In the genomic region with DNA sequence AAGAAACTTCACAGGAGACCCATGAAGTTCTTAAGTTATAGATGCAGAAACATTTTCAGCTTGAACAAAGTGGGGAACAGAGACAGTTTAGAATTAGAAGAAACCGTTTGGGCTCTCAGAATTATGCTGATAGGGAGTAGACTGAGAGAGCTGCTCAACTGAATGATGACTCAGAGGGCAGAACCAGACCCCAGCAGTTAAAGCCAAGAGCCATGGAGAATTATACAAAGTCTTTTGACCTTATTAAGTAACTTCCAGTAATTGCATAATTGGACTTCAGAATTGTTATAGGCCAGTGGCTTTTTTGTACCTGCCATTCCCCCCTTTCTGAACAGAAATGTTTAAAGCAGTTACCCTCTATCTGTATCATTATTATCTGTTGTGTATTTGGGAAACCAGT, we compare ENCODE assay signal across 27 cellular contexts.
DNase-seq lines count a peak whose midpoint lies in the region; ATAC-seq, FAIRE-seq and TF ChIP-seq lines count a peak whose summit lies in the region.
"Had no signal": no experiment of that assay in that cellular context is flagged by ENCODE, and none has a peak within 500 bp of the region (broad histone marks: within the 10 kb centered on the region; RNA-seq: fewer than 3 reads in every experiment).

No MANE protein-coding gene starts in this region.

- TF ChIP-seq CTCF in BE2C (IDR thresholded peaks at IDR 0.05; ENCODE audit: low read depth, low read length): no peak
- TF ChIP-seq CTCF in choroid plexus epithelial cell (conservative IDR thresholded peaks at IDR 0.05; ENCODE audit: low read depth, low read length): no peak

- ATAC-seq in HG03108 (IDR thresholded peaks at IDR 0.05; ENCODE audit: unreplicated experiment): no peak
- ATAC-seq: HepG2 had no signal

- no peaks in the 10 kb centered on the region for H3K9me3 ChIP-seq in BE2C
- H3K9me3 ChIP-seq: BLaER1, SJSA1 had no signal

- DNase-seq in BE2C (peak; percentile 30), NCI-H226 (peak; percentile 29), choroid plexus epithelial cell (ENCODE audit: low read depth) (peak; percentile 9), kidney tubule cell (ENCODE audit: low spot score) (peak; percentile 21), T-helper 2 cell (no peak), epidermal melanocyte (ENCODE audit: insufficient read length, low spot score) (no peak), GM19239 (ENCODE audit: insufficient read length, low spot score) (no peak)
- DNase-seq: CD4-positive, CD25-positive, alpha-beta regulatory T cell; HCEC 1CT; Karpas-422; MV-4-11; NCI-H1105 treated with DMSO at 0.1 percent for 48 hours; NCI-H146; NCI-H1930; NCI-H2107; NCI-H446; NCI-H524 treated with DMSO at 0.1 percent for 48 hours; NCI-H774; Right ventricle myocardium superior; RPMI8226 had no signal

- H3K4me3 ChIP-seq in BE2C (ENCODE audit: low read depth, low read length) (no peak overlapping the region), choroid plexus epithelial cell (ENCODE audit: low read depth, low read length) (no peak overlapping the region)
- H3K4me3 ChIP-seq: BLaER1, SJSA1 had no signal

- H3K36me3 ChIP-seq in BE2C: no peaks in the 10 kb centered on the region
- H3K36me3 ChIP-seq: BLaER1, SJSA1 had no signal

- no peaks in the 10 kb centered on the region; the same call in 1 of the 2 replicates for H3K4me1 ChIP-seq in BE2C
- H3K4me1 ChIP-seq: BLaER1, SJSA1 had no signal

- FAIRE-seq in GM19239 (lab: Jason Lieb, UNC): no peak
- FAIRE-seq: D721Med, GM18507, H1, HepG2 had no signal

- H3K27me3 ChIP-seq in BE2C: no peaks in the 10 kb centered on the region
- H3K27me3 ChIP-seq: BLaER1, SJSA1 had no signal

Comparison
In these comparisons a context has a peak if more than half of its experiments do, and no peak if none do; other contexts are left out.
1. DNase-seq: peak in BE2C (single experiment), NCI-H226 (single experiment), choroid plexus epithelial cell (single experiment) and kidney tubule cell (single experiment); none in T-helper 2 cell (0 of 5), epidermal melanocyte (single experiment) and GM19239 (single experiment).